19 cellular contexts compared by ENCODE assay signal in genomic region chr20:51327251-51327841, GRCh38.
A peak's percentile ranks its signal among the peaks of the same experiment; 100 is the strongest.
DNase-seq lines count a peak whose midpoint lies in the region; ATAC-seq and TF ChIP-seq lines count a peak whose summit lies in the region.
"Had no signal": no experiment of that assay in that cellular context is flagged by ENCODE, and none has a peak within 500 bp of the region (broad histone marks: within the 10 kb centered on the region; RNA-seq: fewer than 3 reads in every experiment).

No MANE protein-coding gene starts in this region.

- H3F3A ChIP-seq in PC-3 (ENCODE audit: low read length, unreplicated experiment): peaks cover 10% of the 10 kb centered on the region

- peaks cover 6% of the 10 kb centered on the region for H3K9me3 Mint-ChIP-seq in stimulated activated memory B cell treated with anti-CD40 and anti-IgM and Interleukin-4, amounts not matched to agents 10 μg/mL and 1 μg/mL and 100 μg/mL, for 72 hours
- peaks cover 8 to 10% of the 10 kb centered on the region in 2 donors for H3K9me3 Mint-ChIP-seq in stimulated activated naive B cell treated with anti-CD40 and anti-IgM and Interleukin-4, amounts not matched to agents 10 μg/mL and 1 μg/mL and 100 μg/mL, for 72 hours
- H3K9me3 Mint-ChIP-seq: activated T-helper 1 cell treated with anti-CD3 and anti-CD28 coated beads, Interleukin-12 subunit alpha, Interleukin-12 subunit beta, Interleukin-2, Interleukin-4 antibody, amounts not matched to agents 30 ng/mL and 10 ng/mL and 1 ng/mL, durations not matched to agents 14 hours and 24 hours and 36 hours; T-helper 1 cell treated with Interleukin-12 subunit alpha and Interleukin-12 subunit beta and Interleukin-4 antibody, amounts not matched to agents 30 μg/mL and 1 μg/mL, for 36 hours had no signal

- H2AFZ ChIP-seq in PC-3 (ENCODE audit: low read length) (0 out of 2 replicates have a peak overlapping the region, but pooled peaks have one; percentile 9), osteoblast (ENCODE audit: low read length) (no peak overlapping the region)
- H2AFZ ChIP-seq: parathyroid adenoma had no signal

- CTCF ChIA-PET in PC-3 (lab: Charles Lee): interaction anchor here (0.7 to 1.2 kb wide), 7 partner anchors 14 to 340 kb away, joined by 3 to 6 read pairs (median 3); no protein-coding TSS in a partner anchor

- H3K27ac Mint-ChIP-seq in stimulated activated memory B cell treated with anti-CD40 and anti-IgM and Interleukin-4, amounts not matched to agents 10 μg/mL and 1 μg/mL and 100 μg/mL, for 72 hours: no peak overlapping the region
- no peak overlapping the region for H3K27ac Mint-ChIP-seq in stimulated activated naive B cell treated with anti-CD40 and anti-IgM and Interleukin-4, amounts not matched to agents 10 μg/mL and 1 μg/mL and 100 μg/mL, for 72 hours
- H3K27ac Mint-ChIP-seq: activated T-helper 1 cell treated with anti-CD3 and anti-CD28 coated beads, Interleukin-12 subunit alpha, Interleukin-12 subunit beta, Interleukin-2, Interleukin-4 antibody, amounts not matched to agents 30 ng/mL and 10 ng/mL and 1 ng/mL, durations not matched to agents 14 hours and 24 hours and 36 hours; memory B cell; T-helper 1 cell treated with Interleukin-12 subunit alpha and Interleukin-12 subunit beta and Interleukin-4 antibody, amounts not matched to agents 30 μg/mL and 1 μg/mL, for 36 hours had no signal

- H3K4me2 ChIP-seq in PC-3 (ENCODE audit: low read length) (peak overlapping the region; percentile 43), osteoblast (ENCODE audit: insufficient read depth, low read length) (peak overlapping the region; percentile 58)
- H3K4me2 ChIP-seq: BLaER1 treated with 17β-estradiol and CSF1 and Interleukin-3, amounts not matched to agents 10 nM and 100 nM had no signal

- no peak for TF ChIP-seq CTCF in PC-3 (conservative IDR thresholded peaks at IDR 0.05; ENCODE audit: low read depth, low read length)
- no peak for TF ChIP-seq CTCF in coronary artery (IDR thresholded peaks at IDR 0.05)
- TF ChIP-seq CTCF in osteoblast (IDR thresholded peaks at IDR 0.05; ENCODE audit: extremely low read depth, low read depth, low read length): no peak
- TF ChIP-seq CTCF in GM10266 (IDR thresholded peaks at IDR 0.05; ENCODE audit: control insufficient read depth, insufficient read depth, low read depth, missing control alignments): no peak

- H3K36me3 ChIP-seq in PC-3 (ENCODE audit: low read depth, low read length) (no peaks in the 10 kb centered on the region), osteoblast (ENCODE audit: insufficient read depth, low read length) (no peaks in the 10 kb centered on the region)
- H3K36me3 ChIP-seq: BLaER1 treated with 17β-estradiol and CSF1 and Interleukin-3, amounts not matched to agents 10 nM and 100 nM had no signal

- intact Hi-C loops in PC-3 (cut with micrococcal nuclease): loop anchor here (1.0 to 2.0 kb wide), 4 partner anchors 24 to 345 kb away; no protein-coding TSS in a partner anchor

- H3K4me3 Mint-ChIP-seq in stimulated activated memory B cell treated with anti-CD40 and anti-IgM and Interleukin-4, amounts not matched to agents 10 μg/mL and 1 μg/mL and 100 μg/mL, for 72 hours: no peak overlapping the region
- no peak overlapping the region for H3K4me3 Mint-ChIP-seq in stimulated activated naive B cell treated with anti-CD40 and anti-IgM and Interleukin-4, amounts not matched to agents 10 μg/mL and 1 μg/mL and 100 μg/mL, for 72 hours
- H3K4me3 Mint-ChIP-seq: activated T-helper 1 cell treated with anti-CD3 and anti-CD28 coated beads, Interleukin-12 subunit alpha, Interleukin-12 subunit beta, Interleukin-2, Interleukin-4 antibody, amounts not matched to agents 30 ng/mL and 10 ng/mL and 1 ng/mL, durations not matched to agents 14 hours and 24 hours and 36 hours; memory B cell; T-helper 1 cell treated with Interleukin-12 subunit alpha and Interleukin-12 subunit beta and Interleukin-4 antibody, amounts not matched to agents 30 μg/mL and 1 μg/mL, for 36 hours had no signal

- H4K20me1 ChIP-seq in PC-3 (ENCODE audit: low read length): no peaks in the 10 kb centered on the region
- no peaks in the 10 kb centered on the region for H4K20me1 ChIP-seq in osteoblast (ENCODE audit: insufficient read depth, low read length)
- H4K20me1 ChIP-seq: BLaER1 treated with 17β-estradiol and CSF1 and Interleukin-3, amounts not matched to agents 10 nM and 100 nM had no signal

- no peaks in the 10 kb centered on the region for H3K9me2 ChIP-seq in PC-3 (replicated peaks; ENCODE audit: low read length)

- H3K4me1 ChIP-seq in PC-3 (ENCODE audit: insufficient read depth, low read length) (peaks cover 17% of the 10 kb centered on the region), osteoblast (ENCODE audit: insufficient read depth, low read length) (peaks cover 28% of the 10 kb centered on the region)
- H3K4me1 ChIP-seq: body of pancreas, parathyroid adenoma had no signal

- H3K4me1 Mint-ChIP-seq in stimulated activated memory B cell treated with anti-CD40 and anti-IgM and Interleukin-4, amounts not matched to agents 10 μg/mL and 1 μg/mL and 100 μg/mL, for 72 hours: peaks cover 5% of the 10 kb centered on the region
- H3K4me1 Mint-ChIP-seq in stimulated activated naive B cell treated with anti-CD40 and anti-IgM and Interleukin-4, amounts not matched to agents 10 μg/mL and 1 μg/mL and 100 μg/mL, for 72 hours: peaks cover 0 to 10% of the 10 kb centered on the region in 2 donors
- H3K4me1 Mint-ChIP-seq: memory B cell had no signal

- DNase-seq in Daoy (ENCODE audit: low read depth): peak; percentile 86
- DNase-seq in PC-3: peak; percentile 99
- peak; percentile 81 for DNase-seq in coronary artery (ENCODE audit: low spot score)
- peak; percentile 95 for DNase-seq in osteoblast (ENCODE audit: insufficient read length, low spot score, missing footprints)
- DNase-seq in GM10266 (ENCODE audit: extremely low spot score): no peak
- no peak for DNase-seq in stimulated activated CD8-positive, alpha-beta memory T cell treated with anti-CD3 and anti-CD28 coated beads, Interleukin-4, amount 100 ng/mL, for 48 hours
- no peak for DNase-seq in stimulated activated naive B cell treated with anti-CD40 and anti-IgM and Interleukin-4, amounts not matched to agents 10 μg/mL and 1 μg/mL and 100 μg/mL, for 72 hours
- DNase-seq: activated CD4-positive, alpha-beta T cell treated with anti-CD3 and anti-CD28 coated beads for 48 hours; body of pancreas; DMS79; H7; NCI-H1417; OCI-M1 had no signal

- H3K9ac ChIP-seq in PC-3 (ENCODE audit: low read length): peak overlapping the region; percentile 73
- H3K9ac ChIP-seq: BLaER1 treated with 17β-estradiol and CSF1 and Interleukin-3, amounts not matched to agents 10 nM and 100 nM; parathyroid adenoma had no signal

- peaks cover 19% of the 10 kb centered on the region for H3K27me3 Mint-ChIP-seq in stimulated activated memory B cell treated with anti-CD40 and anti-IgM and Interleukin-4, amounts not matched to agents 10 μg/mL and 1 μg/mL and 100 μg/mL, for 72 hours
- peaks cover 28 to 36% of the 10 kb centered on the region in 2 donors for H3K27me3 Mint-ChIP-seq in stimulated activated naive B cell treated with anti-CD40 and anti-IgM and Interleukin-4, amounts not matched to agents 10 μg/mL and 1 μg/mL and 100 μg/mL, for 72 hours

- H3K9me3 ChIP-seq in PC-3 (ENCODE audit: low read length): peaks cover 8% of the 10 kb centered on the region; the same call in 1 of the 2 replicates
- peaks cover 3% of the 10 kb centered on the region for H3K9me3 ChIP-seq in osteoblast (ENCODE audit: low read depth, low read length)
- H3K9me3 ChIP-seq: BLaER1 treated with 17β-estradiol and CSF1 and Interleukin-3, amounts not matched to agents 10 nM and 100 nM; body of pancreas had no signal

- POLR2A ChIA-PET in PC-3 (lab: Charles Lee; ENCODE audit: unreplicated experiment): interaction anchor here (0.7 to 1.0 kb wide), 3 partner anchors 24 to 56 kb away, joined by 3 to 4 read pairs (median 4); no protein-coding TSS in a partner anchor

- H3K27me3 ChIP-seq in PC-3 (ENCODE audit: low read length): no peaks in the 10 kb centered on the region
- H3K27me3 ChIP-seq in osteoblast (ENCODE audit: insufficient read depth, low read length): no peaks in the 10 kb centered on the region
- H3K27me3 ChIP-seq: BLaER1 treated with 17β-estradiol and CSF1 and Interleukin-3, amounts not matched to agents 10 nM and 100 nM; body of pancreas had no signal

- H3K4me3 ChIP-seq in PC-3 (ENCODE audit: low read length) (peak overlapping the region; percentile 1; the same call in 1 of the 2 replicates), coronary artery (no peak overlapping the region), osteoblast (ENCODE audit: insufficient read depth, low read length) (no peak overlapping the region)
- H3K4me3 ChIP-seq: BLaER1 treated with 17β-estradiol and CSF1 and Interleukin-3, amounts not matched to agents 10 nM and 100 nM; body of pancreas had no signal

- H3K79me2 ChIP-seq in PC-3 (ENCODE audit: low read length) (no peaks in the 10 kb centered on the region), osteoblast (ENCODE audit: insufficient read depth, low read length) (no peaks in the 10 kb centered on the region)
- H3K79me2 ChIP-seq: parathyroid adenoma had no signal

- H3K27ac ChIP-seq in PC-3 (ENCODE audit: low read length): peak overlapping the region; percentile 88
- H3K27ac ChIP-seq in coronary artery: peak overlapping the region in 1 of 2 donors; percentile 26
- H3K27ac ChIP-seq in osteoblast (ENCODE audit: low read depth, low read length): peak overlapping the region; percentile 94
- H3K27ac ChIP-seq: BLaER1 treated with 17β-estradiol and CSF1 and Interleukin-3, amounts not matched to agents 10 nM and 100 nM; body of pancreas; parathyroid adenoma had no signal

- no TSS peak for BruUV-seq in PC-3 (replicated peaks; lab: Mats Ljungman, UMichigan)

- ATAC-seq in PC-3: peak; percentile 93
- ATAC-seq in stimulated activated memory B cell treated with anti-CD40 and anti-IgM and Interleukin-4, amounts not matched to agents 10 μg/mL and 1 μg/mL and 100 μg/mL, for 72 hours: no peak
- no peak for ATAC-seq in stimulated activated naive B cell treated with anti-CD40 and anti-IgM and Interleukin-4, amounts not matched to agents 10 μg/mL and 1 μg/mL and 100 μg/mL, for 72 hours (replicated peaks)
- ATAC-seq: body of pancreas had no signal

- peaks cover 6% of the 10 kb centered on the region for H3K36me3 Mint-ChIP-seq in stimulated activated memory B cell treated with anti-CD40 and anti-IgM and Interleukin-4, amounts not matched to agents 10 μg/mL and 1 μg/mL and 100 μg/mL, for 72 hours
- no peaks in the 10 kb centered on the region for H3K36me3 Mint-ChIP-seq in stimulated activated naive B cell treated with anti-CD40 and anti-IgM and Interleukin-4, amounts not matched to agents 10 μg/mL and 1 μg/mL and 100 μg/mL, for 72 hours

Comparison
In these comparisons a context has a peak if more than half of its experiments do, and no peak if none do; other contexts are left out.
1. DNase-seq: peak in Daoy (single experiment), PC-3 (single experiment), coronary artery (single experiment) and osteoblast (single experiment); none in GM10266 (single experiment), stimulated activated CD8-positive, alpha-beta memory T cell treated with anti-CD3 and anti-CD28 coated beads, Interleukin-4, amount 100 ng/mL, for 48 hours (single experiment) and stimulated activated naive B cell treated with anti-CD40 and anti-IgM and Interleukin-4, amounts not matched to agents 10 μg/mL and 1 μg/mL and 100 μg/mL, for 72 hours (single experiment).